Comparison of ENCODE assay signal across 34 cellular contexts in genomic region chr7:66400400-66400799, GRCh38.
"Had no signal": no experiment of that assay in that cellular context is flagged by ENCODE, and none has a peak within 500 bp of the region (broad histone marks: within the 10 kb centered on the region; RNA-seq: fewer than 3 reads in every experiment).

No MANE protein-coding gene starts in this region.

- H3K27ac Mint-ChIP-seq: activated B cell treated with CpG ODN at 0.5 μM for 24 hours; activated CD4-positive, alpha-beta memory T cell treated with anti-CD3 and anti-CD28 coated beads for 36 hours; activated CD4-positive, alpha-beta memory T cell treated with anti-CD3 and anti-CD28 coated beads, Interleukin-2, amount 10 ng/mL, durations not matched to agents 7 days and 5 days; activated CD4-positive, alpha-beta T cell treated with anti-CD3 and anti-CD28 coated beads for 36 hours; activated CD4-positive, alpha-beta T cell treated with anti-CD3 and anti-CD28 coated beads, Interleukin-2, amount 10 ng/mL, durations not matched to agents 24 days and 14 days; activated CD4-positive, alpha-beta T cell treated with anti-CD3 and anti-CD28 coated beads, Interleukin-2, amount 10 ng/mL, durations not matched to agents 7 days and 5 days; activated CD8-positive, alpha-beta memory T cell treated with anti-CD3 and anti-CD28 coated beads, Interleukin-2, amount 10 ng/mL, durations not matched to agents 7 days and 5 days; activated CD8-positive, alpha-beta T cell treated with anti-CD3 and anti-CD28 coated beads for 36 hours; activated CD8-positive, alpha-beta T cell treated with anti-CD3 and anti-CD28 coated beads, Interleukin-2, amount 10 ng/mL, durations not matched to agents 7 days and 5 days; T-cell; T-helper 1 cell treated with Interleukin-12 subunit alpha and Interleukin-12 subunit beta and Interleukin-4 antibody, amounts not matched to agents 30 μg/mL and 1 μg/mL, for 36 hours; T-helper 2 cell treated with Interferon-gamma antibody and Interleukin-4, amounts not matched to agents 5 μg/mL and 100 μg/mL, for 36 hours; WTC11 had no signal

- H3K27ac ChIP-seq: VCaP, WERI-Rb-1 had no signal

- ATAC-seq: activated CD4-positive, alpha-beta T cell treated with anti-CD3 and anti-CD28 coated beads for 36 hours; activated CD4-positive, CD25-positive, alpha-beta regulatory T cell treated with anti-CD3 and anti-CD28 coated beads, Interleukin-2, amount 50 U/mL, for 24 hours; activated CD8-positive, alpha-beta memory T cell treated with anti-CD3 and anti-CD28 coated beads, Interleukin-2, amount 10 ng/mL, durations not matched to agents 7 days and 5 days; activated CD8-positive, alpha-beta T cell treated with anti-CD3 and anti-CD28 coated beads for 36 hours; activated CD8-positive, alpha-beta T cell treated with anti-CD3 and anti-CD28 coated beads, Interleukin-2, amount 10 ng/mL, durations not matched to agents 7 days and 5 days; T-cell; T-helper 17 cell; WTC11 had no signal

- H3K4me3 Mint-ChIP-seq: activated B cell treated with CpG ODN at 0.5 μM for 24 hours; activated CD4-positive, alpha-beta memory T cell treated with anti-CD3 and anti-CD28 coated beads for 36 hours; activated CD4-positive, alpha-beta memory T cell treated with anti-CD3 and anti-CD28 coated beads, Interleukin-2, amount 10 ng/mL, durations not matched to agents 7 days and 5 days; activated CD4-positive, alpha-beta T cell treated with anti-CD3 and anti-CD28 coated beads for 36 hours; activated CD4-positive, alpha-beta T cell treated with anti-CD3 and anti-CD28 coated beads, Interleukin-2, amount 10 ng/mL, durations not matched to agents 24 days and 14 days; activated CD4-positive, alpha-beta T cell treated with anti-CD3 and anti-CD28 coated beads, Interleukin-2, amount 10 ng/mL, durations not matched to agents 7 days and 5 days; activated CD8-positive, alpha-beta memory T cell treated with anti-CD3 and anti-CD28 coated beads, Interleukin-2, amount 10 ng/mL, durations not matched to agents 7 days and 5 days; activated CD8-positive, alpha-beta T cell treated with anti-CD3 and anti-CD28 coated beads for 36 hours; activated CD8-positive, alpha-beta T cell treated with anti-CD3 and anti-CD28 coated beads, Interleukin-2, amount 10 ng/mL, durations not matched to agents 7 days and 5 days; T-cell; T-helper 1 cell treated with Interleukin-12 subunit alpha and Interleukin-12 subunit beta and Interleukin-4 antibody, amounts not matched to agents 30 μg/mL and 1 μg/mL, for 36 hours; T-helper 17 cell; T-helper 2 cell treated with Interferon-gamma antibody and Interleukin-4, amounts not matched to agents 5 μg/mL and 100 μg/mL, for 36 hours; WTC11 had no signal

- H3K36me3 ChIP-seq: WERI-Rb-1 had no signal

- H3K27me3 Mint-ChIP-seq: activated B cell treated with CpG ODN at 0.5 μM for 24 hours; activated CD4-positive, alpha-beta memory T cell treated with anti-CD3 and anti-CD28 coated beads for 36 hours; activated CD4-positive, alpha-beta memory T cell treated with anti-CD3 and anti-CD28 coated beads, Interleukin-2, amount 10 ng/mL, durations not matched to agents 7 days and 5 days; activated CD4-positive, alpha-beta T cell treated with anti-CD3 and anti-CD28 coated beads for 36 hours; activated CD4-positive, alpha-beta T cell treated with anti-CD3 and anti-CD28 coated beads, Interleukin-2, amount 10 ng/mL, durations not matched to agents 24 days and 14 days; activated CD4-positive, alpha-beta T cell treated with anti-CD3 and anti-CD28 coated beads, Interleukin-2, amount 10 ng/mL, durations not matched to agents 7 days and 5 days; activated CD8-positive, alpha-beta memory T cell treated with anti-CD3 and anti-CD28 coated beads, Interleukin-2, amount 10 ng/mL, durations not matched to agents 7 days and 5 days; activated CD8-positive, alpha-beta T cell treated with anti-CD3 and anti-CD28 coated beads for 36 hours; T-cell; T-helper 17 cell had no signal

- FAIRE-seq: TTC549 had no signal

- DNase-seq: activated B cell treated with CpG ODN at 0.5 μM for 24 hours; activated CD4-positive, alpha-beta memory T cell treated with anti-CD3 and anti-CD28 coated beads for 36 hours; activated CD4-positive, alpha-beta memory T cell treated with anti-CD3 and anti-CD28 coated beads, Interleukin-2, amount 10 ng/mL, durations not matched to agents 7 days and 5 days; activated CD4-positive, alpha-beta T cell treated with anti-CD3 and anti-CD28 coated beads for 1 hour; activated CD4-positive, alpha-beta T cell treated with anti-CD3 and anti-CD28 coated beads for 36 hours; activated CD4-positive, alpha-beta T cell treated with anti-CD3 and anti-CD28 coated beads for 4 hours; activated CD4-positive, alpha-beta T cell treated with anti-CD3 and anti-CD28 coated beads for 48 hours; activated CD4-positive, alpha-beta T cell treated with anti-CD3 and anti-CD28 coated beads, Interleukin-2, amount 10 ng/mL, durations not matched to agents 24 days and 14 days; activated CD4-positive, alpha-beta T cell treated with anti-CD3 and anti-CD28 coated beads, Interleukin-2, amount 10 ng/mL, durations not matched to agents 7 days and 5 days; activated CD4-positive, alpha-beta T cell treated with anti-CD3 and anti-CD28 coated beads, Interleukin-2, amount 50 U/mL, for 1 hour; activated CD4-positive, alpha-beta T cell treated with anti-CD3 and anti-CD28 coated beads, Interleukin-2, amount 50 U/mL, for 4 hours; activated CD4-positive, alpha-beta T cell treated with anti-CD3 and anti-CD28 coated beads, Interleukin-2, amount 50 U/mL, for 48 hours; activated CD4-positive, CD25-positive, alpha-beta regulatory T cell; activated CD4-positive, CD25-positive, alpha-beta regulatory T cell treated with anti-CD3 and anti-CD28 coated beads, Interleukin-2, amount 50 U/mL, for 72 hours; activated CD8-positive, alpha-beta memory T cell treated with anti-CD3 and anti-CD28 coated beads for 24 hours; activated CD8-positive, alpha-beta memory T cell treated with anti-CD3 and anti-CD28 coated beads, Interleukin-2, amount 10 ng/mL, durations not matched to agents 7 days and 5 days; activated CD8-positive, alpha-beta memory T cell treated with anti-CD3 and anti-CD28 coated beads, Interleukin-2, amount 50 U/mL, for 4 hours; activated CD8-positive, alpha-beta memory T cell treated with anti-CD3 and anti-CD28 coated beads, Interleukin-2, amount 50 U/mL, for 48 hours; activated CD8-positive, alpha-beta T cell treated with anti-CD3 and anti-CD28 coated beads for 36 hours; activated CD8-positive, alpha-beta T cell treated with anti-CD3 and anti-CD28 coated beads, Interleukin-2, amount 10 ng/mL, durations not matched to agents 7 days and 5 days; activated T-cell treated with anti-CD3 and anti-CD28 coated beads for 4 hours; T-cell; T-helper 1 cell; T-helper 17 cell; T-helper 2 cell; T-helper 9 cell; T1000; WERI-Rb-1 had no signal

- H3K4me1 Mint-ChIP-seq: activated B cell treated with CpG ODN at 0.5 μM for 24 hours; activated CD4-positive, alpha-beta memory T cell treated with anti-CD3 and anti-CD28 coated beads, Interleukin-2, amount 10 ng/mL, durations not matched to agents 7 days and 5 days; activated CD4-positive, alpha-beta T cell treated with anti-CD3 and anti-CD28 coated beads for 36 hours; activated CD4-positive, alpha-beta T cell treated with anti-CD3 and anti-CD28 coated beads, Interleukin-2, amount 10 ng/mL, durations not matched to agents 24 days and 14 days; activated CD4-positive, alpha-beta T cell treated with anti-CD3 and anti-CD28 coated beads, Interleukin-2, amount 10 ng/mL, durations not matched to agents 7 days and 5 days; activated CD8-positive, alpha-beta memory T cell treated with anti-CD3 and anti-CD28 coated beads, Interleukin-2, amount 10 ng/mL, durations not matched to agents 7 days and 5 days; T-cell; WTC11 had no signal
